14 cellular contexts compared by ENCODE assay signal in the genomic region with DNA sequence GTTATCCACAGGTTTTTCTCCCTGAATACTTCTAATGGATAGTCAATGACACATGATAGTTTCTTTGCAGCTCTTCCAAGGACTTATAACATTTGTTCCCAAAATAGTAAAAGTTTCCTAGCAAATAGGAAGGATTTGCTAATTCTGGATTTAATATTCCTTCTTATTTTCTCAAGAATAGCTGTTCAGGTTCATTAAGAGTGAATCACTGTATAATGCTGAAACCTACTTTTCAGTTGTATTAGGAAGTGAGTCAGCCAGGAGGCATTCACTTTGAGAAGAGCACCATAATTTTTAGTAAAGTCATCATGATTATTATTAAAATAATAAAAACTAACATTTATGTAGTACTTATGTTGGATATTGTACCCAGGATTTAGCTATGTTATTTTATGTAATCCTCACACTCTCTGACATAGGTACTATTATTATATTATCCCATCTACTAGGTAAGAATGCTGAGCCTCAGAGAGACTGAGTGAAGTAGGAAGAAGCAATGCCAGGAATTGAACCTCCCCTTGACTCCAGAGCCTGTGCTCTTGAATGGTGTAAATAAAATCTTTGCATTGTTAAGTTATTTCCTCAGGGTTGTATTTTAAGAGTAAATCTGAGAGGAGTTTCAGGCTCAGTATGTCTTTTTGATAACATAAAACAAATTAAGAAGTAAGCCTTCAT.
A peak's percentile ranks its signal among the peaks of the same experiment; 100 is the strongest.
DNase-seq lines count a peak whose midpoint lies in the region; ATAC-seq and TF ChIP-seq lines count a peak whose summit lies in the region.
"Had no signal": no experiment of that assay in that cellular context is flagged by ENCODE, and none has a peak within 500 bp of the region (broad histone marks: within the 10 kb centered on the region; RNA-seq: fewer than 3 reads in every experiment).

No MANE protein-coding gene starts in this region.

- H3K27me3 ChIP-seq in RWPE2 (ENCODE audit: insufficient read depth, poor library complexity, severe bottlenecking) = no peaks in the 10 kb centered on the region
- H3K27me3 ChIP-seq: hepatocyte had no signal

- H3K27ac ChIP-seq in RWPE2 (ENCODE audit: poor library complexity, severe bottlenecking) = peak overlapping the region; percentile 89
- H3K27ac ChIP-seq: hepatocyte had no signal

- H3K9me3 ChIP-seq in RWPE2 (ENCODE audit: severe bottlenecking) = no peaks in the 10 kb centered on the region

- H3K4me1 ChIP-seq in RWPE2 (ENCODE audit: insufficient read depth, poor library complexity, severe bottlenecking) = peaks cover 34% of the 10 kb centered on the region

- no peak overlapping the region for H3K4me3 ChIP-seq in RWPE2 (ENCODE audit: severe bottlenecking)
- H3K4me3 ChIP-seq: hepatocyte had no signal

- DNase-seq in EL = peak; percentile 81
- no peak for DNase-seq in RWPE2 (ENCODE audit: low spot score)
- peak; percentile 79 for DNase-seq in fibroblast of gingiva (ENCODE audit: low read depth)
- peak; percentile 29 for DNase-seq in putamen (ENCODE audit: low spot score)
- no peak for DNase-seq in NCI-H2107 (lab: John Stamatoyannopoulos, UW)
- no peak for DNase-seq in HuH-7 (ENCODE audit: low spot score)
- no peak for DNase-seq in CD1c-positive myeloid dendritic cell (ENCODE audit: extremely low spot score)
- DNase-seq in globus pallidus (ENCODE audit: low spot score) = no peak
- DNase-seq: activated CD4-positive, alpha-beta T cell treated with anti-CD3 and anti-CD28 coated beads, Interleukin-2, amount 50 U/mL, for 48 hours; activated naive CD4-positive, alpha-beta T cell treated with anti-CD3 and anti-CD28 coated beads for 36 hours; cortex of kidney; NCI-H2081; T-helper 2 cell had no signal

- no peak for TF ChIP-seq CTCF in RWPE2 (IDR thresholded peaks at IDR 0.05; ENCODE audit: poor library complexity, severe bottlenecking)

- peak; percentile 81 for ATAC-seq in RWPE2 (ENCODE audit: low read depth)

- no peaks in the 10 kb centered on the region for H3K36me3 ChIP-seq in RWPE2 (ENCODE audit: low read depth)

Comparison
In these comparisons a context has a peak if more than half of its experiments do, and no peak if none do; other contexts are left out.
1. DNase-seq: peak in EL (single experiment), fibroblast of gingiva (single experiment) and putamen (single experiment); none in RWPE2 (single experiment), NCI-H2107 (single experiment), HuH-7 (single experiment), CD1c-positive myeloid dendritic cell (single experiment) and globus pallidus (single experiment).